ENCODE assay signal across 29 cellular contexts in genomic region chr22:28601915-28602314, GRCh38.
"Had no signal": no experiment of that assay in that cellular context is flagged by ENCODE, and none has a peak within 500 bp of the region (broad histone marks: within the 10 kb centered on the region; RNA-seq: fewer than 3 reads in every experiment).

No MANE protein-coding gene starts in this region.

- H3K9me3 Mint-ChIP-seq: mesothelial cell of epicardium; naive B cell; natural killer cell; stimulated activated memory B cell treated with anti-CD40 and anti-IgM and Interleukin-4, amounts not matched to agents 10 μg/mL and 1 μg/mL and 100 μg/mL, for 72 hours had no signal

- H3K4me2 ChIP-seq: smooth muscle cell had no signal

- H3K27me3 ChIP-seq: left lung, pancreas, sigmoid colon, stomach, testis, thyroid gland, vagina had no signal

- DNase-seq: hippocampal formation; kidney glomerular epithelial cell; left cardiac atrium; left lung; mesendoderm; naive B cell; natural killer cell; nucleus accumbens; pancreas; posterior cingulate gyrus; retina; right cardiac atrium; sigmoid colon; stimulated activated CD4-positive, alpha-beta T cell treated with anti-CD3 and anti-CD28 coated beads, Interleukin-1b, Interleukin-23, amount 100 ng/mL, for 48 hours; stimulated activated CD4-positive, alpha-beta T cell treated with anti-CD3 and anti-CD28 coated beads, Interleukin-2, amount 100 ng/mL, for 48 hours; stimulated activated CD4-positive, alpha-beta T cell treated with anti-CD3 and anti-CD28 coated beads, Interleukin-4, amount 100 ng/mL, for 4 hours; stimulated activated CD8-positive, alpha-beta memory T cell treated with anti-CD3 and anti-CD28 coated beads, Interleukin-4, amount 100 ng/mL, for 48 hours; stimulated activated naive CD8-positive, alpha-beta T cell treated with anti-CD3 and anti-CD28 coated beads, Interleukin-15, Interleukin-2, amounts not matched to agents 100 U/mL and 50 U/mL, for 24 hours; stomach; testis; thyroid gland; trophoblast cell had no signal

- H3K4me3 ChIP-seq: left lung, lung, pancreas, prostate gland, sigmoid colon, smooth muscle cell, stomach, testis, thyroid gland, vagina had no signal

- H3K9me3 ChIP-seq: left lung, pancreas, prostate gland, sigmoid colon, stomach, testis, thyroid gland, vagina had no signal

- H3K36me3 ChIP-seq: left lung, pancreas, prostate gland, sigmoid colon, stomach, thyroid gland, vagina had no signal

- H3K27ac Mint-ChIP-seq: mesothelial cell of epicardium; naive B cell; natural killer cell; stimulated activated memory B cell treated with anti-CD40 and anti-IgM and Interleukin-4, amounts not matched to agents 10 μg/mL and 1 μg/mL and 100 μg/mL, for 72 hours had no signal

- H3K27ac ChIP-seq: left lung, pancreas, prostate gland, sigmoid colon, stomach, testis, thyroid gland, vagina had no signal

- H3K36me3 Mint-ChIP-seq: mesothelial cell of epicardium; naive B cell; natural killer cell; stimulated activated memory B cell treated with anti-CD40 and anti-IgM and Interleukin-4, amounts not matched to agents 10 μg/mL and 1 μg/mL and 100 μg/mL, for 72 hours had no signal

- H3K4me3 Mint-ChIP-seq: mesothelial cell of epicardium; naive B cell; natural killer cell; stimulated activated memory B cell treated with anti-CD40 and anti-IgM and Interleukin-4, amounts not matched to agents 10 μg/mL and 1 μg/mL and 100 μg/mL, for 72 hours had no signal

- FAIRE-seq: keratinocyte, pancreas had no signal

- H3K4me1 Mint-ChIP-seq: naive B cell; natural killer cell; stimulated activated memory B cell treated with anti-CD40 and anti-IgM and Interleukin-4, amounts not matched to agents 10 μg/mL and 1 μg/mL and 100 μg/mL, for 72 hours had no signal

- H3K4me1 ChIP-seq: left lung, pancreas, prostate gland, testis, thyroid gland, vagina had no signal

- ATAC-seq: left cardiac atrium; left lung; natural killer cell; pancreas; right cardiac atrium; stimulated activated memory B cell treated with anti-CD40 and anti-IgM and Interleukin-4, amounts not matched to agents 10 μg/mL and 1 μg/mL and 100 μg/mL, for 72 hours; stimulated activated naive CD8-positive, alpha-beta T cell treated with anti-CD3 and anti-CD28 coated beads, Interleukin-15, Interleukin-2, amounts not matched to agents 100 U/mL and 50 U/mL, for 24 hours had no signal
